10 cellular contexts compared by ENCODE assay signal in genomic region chr6:20978176-20978614, GRCh38.
DNase-seq lines count a peak whose midpoint lies in the region; ATAC-seq, FAIRE-seq and TF ChIP-seq lines count a peak whose summit lies in the region.
"Had no signal": no experiment of that assay in that cellular context is flagged by ENCODE, and none has a peak within 500 bp of the region (broad histone marks: within the 10 kb centered on the region; RNA-seq: fewer than 3 reads in every experiment).

No MANE protein-coding gene starts in this region.

- no peak overlapping the region for H3K27ac ChIP-seq in endodermal cell (ENCODE audit: low read depth, low read length)

- no peaks in the 10 kb centered on the region for H3K4me1 ChIP-seq in endodermal cell (ENCODE audit: control insufficient read depth, insufficient read depth, low read length)

- 86 to 97% methylated on average over 2 to 5 of the region's 5 CpGs for WGBS in endodermal cell (ENCODE audit: insufficient coverage in 1 of 2, insufficient read length in 1 of 2), 2 experiments

- no peaks in the 10 kb centered on the region for H3K4me1 Mint-ChIP-seq in T-helper 17 cell
- H3K4me1 Mint-ChIP-seq in endodermal cell, result no peaks in the 10 kb centered on the region

- FAIRE-seq in D721Med (lab: Jason Lieb, UNC), result no peak

- H3K4me3 Mint-ChIP-seq in T-helper 17 cell, result no peak overlapping the region
- H3K4me3 Mint-ChIP-seq in endodermal cell, result no peak overlapping the region

- H3K27ac Mint-ChIP-seq in T-helper 17 cell, result no peak overlapping the region
- no peak overlapping the region for H3K27ac Mint-ChIP-seq in endodermal cell

- H3K36me3 Mint-ChIP-seq in T-helper 17 cell (ENCODE audit: low read depth), result peaks cover 2% of the 10 kb centered on the region
- no peaks in the 10 kb centered on the region for H3K36me3 Mint-ChIP-seq in endodermal cell (ENCODE audit: low read depth)

- ATAC-seq in HG02588 (IDR thresholded peaks at IDR 0.05; ENCODE audit: unreplicated experiment), result peak; percentile 91
- no peak for ATAC-seq in T-helper 17 cell

- no peak overlapping the region for H3K9ac ChIP-seq in endodermal cell (ENCODE audit: extremely low read depth, low read length, poor library complexity, severe bottlenecking)

- no peaks in the 10 kb centered on the region for H3K27me3 Mint-ChIP-seq in T-helper 17 cell
- H3K27me3 Mint-ChIP-seq in endodermal cell (ENCODE audit: insufficient read depth), result no peaks in the 10 kb centered on the region

- H3K27me3 ChIP-seq in endodermal cell (ENCODE audit: control insufficient read depth, insufficient read depth, low read length, poor library complexity, severe bottlenecking), result no peaks in the 10 kb centered on the region

- H3K9me3 Mint-ChIP-seq in endodermal cell, result no peaks in the 10 kb centered on the region

- no peaks in the 10 kb centered on the region for H3K36me3 ChIP-seq in endodermal cell (ENCODE audit: control insufficient read depth, insufficient read depth, low read length)

- H3K9me3 ChIP-seq in T-helper 17 cell (ENCODE audit: control insufficient read depth, low read length, poor library complexity, severe bottlenecking), result no peaks in the 10 kb centered on the region
- H3K9me3 ChIP-seq in endodermal cell (ENCODE audit: control insufficient read depth, low read length), result no peaks in the 10 kb centered on the region

- no peak overlapping the region for H3K4me3 ChIP-seq in endodermal cell (ENCODE audit: low read length)

- DNase-seq in activated CD4-positive, alpha-beta T cell treated with anti-CD3 and anti-CD28 coated beads for 48 hours, result peak; percentile 3
- no peak for DNase-seq in activated CD4-positive, alpha-beta T cell treated with anti-CD3 and anti-CD28 coated beads for 4 hours
- DNase-seq in NAMALWA (ENCODE audit: low spot score) (peak; percentile 5), smooth muscle cell of the brain vasculature (ENCODE audit: low read depth, low spot score) (peak; percentile 26), T-helper 17 cell (no peak), D721Med (ENCODE audit: insufficient read length, low spot score) (no peak), endodermal cell (no peak)
- DNase-seq: activated effector memory CD4-positive, alpha-beta T cell treated with anti-CD3 and anti-CD28 coated beads, Interleukin-2, amount 50 U/mL, for 16 hours; AML-193 had no signal

- no peak for TF ChIP-seq CTCF in D721Med (IDR thresholded peaks at IDR 0.05; ENCODE audit: insufficient read depth, missing control alignments)
- no peak for TF ChIP-seq CTCF in endodermal cell (conservative IDR thresholded peaks at IDR 0.05)

Comparison
In these comparisons a context has a peak if more than half of its experiments do, and no peak if none do; other contexts are left out.
1. DNase-seq: peak in activated CD4-positive, alpha-beta T cell treated with anti-CD3 and anti-CD28 coated beads for 48 hours (single experiment), NAMALWA (single experiment) and smooth muscle cell of the brain vasculature (single experiment); none in activated CD4-positive, alpha-beta T cell treated with anti-CD3 and anti-CD28 coated beads for 4 hours (0 of 2), T-helper 17 cell (0 of 3), D721Med (single experiment) and endodermal cell (single experiment).